11 cellular contexts compared by ENCODE assay signal in genomic region chr22:15687086-15687485, GRCh38. TPM values are rescaled to one million over a fixed set of nuclear protein-coding genes. Genes with fewer than 3 reads are reported as not detected.
DNase-seq lines count a peak whose midpoint lies in the region; ATAC-seq and TF ChIP-seq lines count a peak whose summit lies in the region.
"Not testable (repeated sequence)": the region's sequence is repeated elsewhere in the genome, so short reads cannot be mapped to it uniquely, and the experiment has no call there.
"Had no signal": no experiment of that assay in that cellular context is flagged by ENCODE, and none has a peak within 500 bp of the region (broad histone marks: within the 10 kb centered on the region; RNA-seq: fewer than 3 reads in every experiment).

No MANE protein-coding gene starts in this region.

- not testable (repeated sequence) for DNase-seq in RWPE2 (ENCODE audit: low spot score); Right ventricle myocardium inferior (ENCODE audit: missing footprints); lower lobe of right lung; upper lobe of left lung
- DNase-seq in chondrocyte (ENCODE audit: low spot score) (peak; percentile 36), spleen (peak; percentile 72)

- not testable (repeated sequence) for H3K27ac ChIP-seq in RWPE2 (ENCODE audit: poor library complexity, severe bottlenecking); lower lobe of right lung; spleen; upper lobe of left lung

- not testable (repeated sequence) for H3K27me3 Mint-ChIP-seq in chondrocyte (ENCODE audit: low read depth)

- H3K36me3 Mint-ChIP-seq in chondrocyte (ENCODE audit: low read depth) = not testable (repeated sequence)

- WGBS in spleen, 5 donors = 71 to 83% (median 82%) methylated on average over 3 of the region's 3 CpGs; no CpG with 5 or more reads in 2 of the 5 donors
- WGBS in upper lobe of left lung, 2 donors = 100% methylated on average over 3 of the region's 3 CpGs; no CpG with 5 or more reads in 1 of the 2 donors

- not testable (repeated sequence) for H3K4me1 Mint-ChIP-seq in chondrocyte (ENCODE audit: low read depth)

- H3K27me3 ChIP-seq in RWPE2 (ENCODE audit: insufficient read depth, poor library complexity, severe bottlenecking); lower lobe of right lung (ENCODE audit: low read depth); spleen (replicated peaks in 1 of 7); upper lobe of left lung: not testable (repeated sequence)

- H3K36me3 ChIP-seq in RWPE2 (ENCODE audit: low read depth); lower lobe of right lung; spleen; upper lobe of left lung: not testable (repeated sequence)

- TF ChIP-seq POLR2A in spleen (IDR thresholded peaks at IDR 0.05); upper lobe of left lung (IDR thresholded peaks at IDR 0.05): not testable (repeated sequence)

- not testable (repeated sequence) for H3K27ac Mint-ChIP-seq in chondrocyte (ENCODE audit: unreplicated experiment)

- H3K9me3 ChIP-seq in RWPE2 (ENCODE audit: severe bottlenecking); lower lobe of right lung; spleen; upper lobe of left lung: not testable (repeated sequence)

- TF ChIP-seq CTCF in RWPE2 (IDR thresholded peaks at IDR 0.05; ENCODE audit: poor library complexity, severe bottlenecking); chondrocyte (IDR thresholded peaks at IDR 0.05); lower lobe of right lung (IDR thresholded peaks at IDR 0.05); spleen (IDR thresholded peaks at IDR 0.05 in 8 of 11, conservative IDR thresholded peaks at IDR 0.05 in 3 of 11); upper lobe of left lung (IDR thresholded peaks at IDR 0.05): not testable (repeated sequence)

- ATAC-seq in RWPE2 (ENCODE audit: low read depth) = peak; percentile 30; the same call in 2 of the 3 replicates
- ATAC-seq in Right ventricle myocardium inferior = peak; percentile 30
- peak; percentile 11 to 20 for ATAC-seq in lower lobe of right lung
- ATAC-seq in upper lobe of left lung (ENCODE audit: low FRiP score in 2 of 2) = peak; percentile 16 to 65

- H3K4me1 ChIP-seq in RWPE2 (ENCODE audit: insufficient read depth, poor library complexity, severe bottlenecking); lower lobe of right lung; spleen; upper lobe of left lung: not testable (repeated sequence)

- H3K4me3 ChIP-seq in RWPE2 (ENCODE audit: severe bottlenecking); lower lobe of right lung; spleen; upper lobe of left lung: not testable (repeated sequence)

- H3K9me3 Mint-ChIP-seq in chondrocyte (ENCODE audit: low read depth) = not testable (repeated sequence)

- H3K4me3 Mint-ChIP-seq in chondrocyte (ENCODE audit: unreplicated experiment) = not testable (repeated sequence)

- TF ChIP-seq EP300 in upper lobe of left lung (IDR thresholded peaks at IDR 0.05) = not testable (repeated sequence)

- intact Hi-C loops in Right ventricle myocardium inferior (cut with DNase I); lower lobe of right lung (cut with DNase I); spleen (cut with DNase I; ENCODE audit: low total_unique reads): not testable (repeated sequence)

RNA-seq across cellular contexts. Expression of gene POTEH, which starts 2.7 kb away (rescaled TPM):
- total RNA-seq in chondrocyte = not detected in 3 replicates
- total RNA-seq in Right ventricle myocardium inferior = not detected
- not detected for total RNA-seq in lower lobe of right lung
- 1 to 10 TPM in 1 of 7 donors, under 1 TPM in 2, not detected in 4; 0.52 to 1.1 (median 0.72) TPM for total RNA-seq in spleen
- polyA plus RNA-seq in spleen = not detected
- not detected for total RNA-seq in upper lobe of left lung
- total RNA-seq: Calu3; CD4-positive, alpha-beta memory T cell; G401; GM23338; H9 had no signal
- polyA plus RNA-seq: CD4-positive, alpha-beta memory T cell; GM23338 had no signal
